ENCODE assay signal across 21 cellular contexts in genomic region chr11:119504366-119504765, GRCh38.
"Had no signal": no experiment of that assay in that cellular context is flagged by ENCODE, and none has a peak within 500 bp of the region (broad histone marks: within the 10 kb centered on the region; RNA-seq: fewer than 3 reads in every experiment).

No MANE protein-coding gene starts in this region.

- H3K4me3 ChIP-seq: esophagus squamous epithelium, hepatocyte, left ventricle myocardium inferior, lower lobe of right lung, neural progenitor cell, ovary, right atrium auricular region, stomach, thoracic aorta, transverse colon had no signal

- H3K27ac ChIP-seq: esophagus squamous epithelium, hepatocyte, left ventricle myocardium inferior, lower lobe of right lung, neural progenitor cell, ovary, right atrium auricular region, stomach, thoracic aorta, transverse colon had no signal

- H3K9ac ChIP-seq: neural progenitor cell had no signal

- H3K4me1 ChIP-seq: left ventricle myocardium inferior, lower lobe of right lung, right atrium auricular region, stomach, transverse colon had no signal

- DNase-seq: dermis blood vessel endothelial cell; esophagus squamous epithelium; foreskin melanocyte; head of caudate nucleus; kidney; left cardiac atrium; left ventricle myocardium inferior; lower lobe of right lung; nucleus accumbens; ovary; small intestine; stimulated activated CD4-positive, alpha-beta T cell treated with anti-CD3 and anti-CD28 coated beads, Interleukin-12 subunit alpha, Interleukin-12 subunit beta, amount 100 ng/mL, for 4 hours; stimulated activated naive CD4-positive, alpha-beta T cell; stomach; substantia nigra; transverse colon had no signal

- H3K36me3 ChIP-seq: esophagus squamous epithelium, left ventricle myocardium inferior, lower lobe of right lung, neural progenitor cell, ovary, right atrium auricular region, stomach, thoracic aorta, transverse colon had no signal

- H3K79me2 ChIP-seq: hepatocyte had no signal

- H3K9me3 ChIP-seq: esophagus squamous epithelium, left ventricle myocardium inferior, lower lobe of right lung, ovary, right atrium auricular region, stomach, thoracic aorta, transverse colon had no signal

- H3K4me2 ChIP-seq: hepatocyte, neural progenitor cell had no signal

- H2AFZ ChIP-seq: hepatocyte, neural progenitor cell had no signal

- H3K27me3 ChIP-seq: hepatocyte, neural progenitor cell, ovary, right atrium auricular region had no signal

- ATAC-seq: left cardiac atrium; lower lobe of right lung; natural killer cell treated with Interleukin-12 subunit alpha and Interleukin-12 subunit beta and Interleukin-15 and Interleukin-18, amount 100 ng/mL, for 72 hours had no signal
